17 cellular contexts compared by ENCODE assay signal in genomic region chr2:217897091-217897715, GRCh38.
DNase-seq lines count a peak whose midpoint lies in the region; ATAC-seq and TF ChIP-seq lines count a peak whose summit lies in the region.
"Had no signal": no experiment of that assay in that cellular context is flagged by ENCODE, and none has a peak within 500 bp of the region (broad histone marks: within the 10 kb centered on the region; RNA-seq: fewer than 3 reads in every experiment).

No MANE protein-coding gene starts in this region.

- H4K20me1 ChIP-seq in neural progenitor cell (ENCODE audit: low read depth): no peaks in the 10 kb centered on the region
- H4K20me1 ChIP-seq in PC-9 (ENCODE audit: insufficient read depth): no peaks in the 10 kb centered on the region

- no peaks in the 10 kb centered on the region for H3K27me3 Mint-ChIP-seq in neural progenitor cell (ENCODE audit: insufficient read depth, low read depth)

- H3K9ac ChIP-seq in neural progenitor cell: no peak overlapping the region

- TF ChIP-seq CTCF in ascending aorta (IDR thresholded peaks at IDR 0.05) (no peak), esophagus muscularis mucosa (IDR thresholded peaks at IDR 0.05) (no peak), neural progenitor cell (IDR thresholded peaks at IDR 0.05) (no peak), tibial nerve (IDR thresholded peaks at IDR 0.05) (no peak), PC-9 (conservative IDR thresholded peaks at IDR 0.05) (no peak)

- no peak for DNase-seq in ascending aorta (ENCODE audit: low spot score in 2 of 2)
- DNase-seq in esophagus muscularis mucosa (ENCODE audit: extremely low spot score): no peak
- no peak for DNase-seq in neural progenitor cell (ENCODE audit: low spot score)
- no peak for DNase-seq in tibial nerve (ENCODE audit: low spot score in 2 of 2)
- no peak for DNase-seq in PC-9
- no peak for DNase-seq in HK-2 (ENCODE audit: unreplicated experiment)
- DNase-seq: activated gamma-delta T cell; effector CD8-positive, alpha-beta T cell; KBM-7; NCI-H1092; NCI-H2227 treated with DMSO at 0.1 percent for 48 hours; NK-92 treated with Interleukin-12 subunit alpha and Interleukin-12 subunit beta, amount 100 ng/mL, for 24 hours; stimulated activated naive CD8-positive, alpha-beta T cell treated with anti-CD3 and anti-CD28 coated beads, Interleukin-15, Interleukin-2, amounts not matched to agents 100 U/mL and 50 U/mL, for 24 hours; T-helper 2 cell had no signal

- no peak for TF ChIP-seq EP300 in esophagus muscularis mucosa (IDR thresholded peaks at IDR 0.05)
- no peak for TF ChIP-seq EP300 in tibial nerve (IDR thresholded peaks at IDR 0.05)

- no peaks in the 10 kb centered on the region for H3K4me1 Mint-ChIP-seq in neural progenitor cell

- CTCF ChIA-PET in PC-9 (lab: Charles Lee): no interaction called here

- no peaks in the 10 kb centered on the region for H3F3A ChIP-seq in neural progenitor cell (ENCODE audit: low read depth)
- no peaks in the 10 kb centered on the region for H3F3A ChIP-seq in PC-9 (ENCODE audit: insufficient read depth, low read depth)

- peaks cover 79 to 93% of the 10 kb centered on the region in 2 donors for H3K36me3 ChIP-seq in ascending aorta
- H3K36me3 ChIP-seq in esophagus muscularis mucosa: peaks cover 63 to 95% (median 94%) of the 10 kb centered on the region in 4 donors
- H3K36me3 ChIP-seq in neural progenitor cell: no peaks in the 10 kb centered on the region
- H3K36me3 ChIP-seq in tibial nerve: peaks cover 0 to 80% (median 6%) of the 10 kb centered on the region in 3 donors
- no peaks in the 10 kb centered on the region for H3K36me3 ChIP-seq in PC-9 (ENCODE audit: low read depth)
- H3K36me3 ChIP-seq: ovary had no signal

- no peak for ATAC-seq in GM18873 (IDR thresholded peaks at IDR 0.05; ENCODE audit: low FRiP score, unreplicated experiment)
- ATAC-seq: activated CD4-positive, CD25-positive, alpha-beta regulatory T cell treated with anti-CD3 and anti-CD28 coated beads, Interleukin-2, amount 50 U/mL, for 24 hours; stimulated activated naive CD8-positive, alpha-beta T cell treated with anti-CD3 and anti-CD28 coated beads, Interleukin-15, Interleukin-2, amounts not matched to agents 100 U/mL and 50 U/mL, for 24 hours had no signal

- H3K4me3 ChIP-seq in ascending aorta (peak overlapping the region in 1 of 2 donors; percentile 57), esophagus muscularis mucosa (no peak overlapping the region), neural progenitor cell (no peak overlapping the region), tibial nerve (no peak overlapping the region), PC-9 (no peak overlapping the region)
- H3K4me3 ChIP-seq: ovary had no signal

- H3K79me2 ChIP-seq in neural progenitor cell (ENCODE audit: low read depth) (no peaks in the 10 kb centered on the region), PC-9 (ENCODE audit: low read depth) (no peaks in the 10 kb centered on the region)

- POLR2A ChIA-PET in PC-9 (lab: Charles Lee; ENCODE audit: unreplicated experiment): no interaction called here

- no peaks in the 10 kb centered on the region for H3K9me2 ChIP-seq in PC-9 (ENCODE audit: insufficient read depth)

- H2AFZ ChIP-seq in neural progenitor cell (replicated peaks) (no peak overlapping the region), PC-9 (no peak overlapping the region)

- WGBS in esophagus muscularis mucosa: 78% methylated on average over 9 of the region's 9 CpGs
- 70 to 83% methylated on average over 8 to 9 of the region's 9 CpGs for WGBS in tibial nerve, 2 donors

- H3K36me3 Mint-ChIP-seq in neural progenitor cell: no peaks in the 10 kb centered on the region

- no peaks in the 10 kb centered on the region for H3K9me3 Mint-ChIP-seq in neural progenitor cell

- no peak overlapping the region for H3K4me3 Mint-ChIP-seq in neural progenitor cell

- H3K27me3 ChIP-seq in ascending aorta: no peaks in the 10 kb centered on the region
- H3K27me3 ChIP-seq in esophagus muscularis mucosa: no peaks in the 10 kb centered on the region
- H3K27me3 ChIP-seq in neural progenitor cell: no peaks in the 10 kb centered on the region
- H3K27me3 ChIP-seq in tibial nerve: no peaks in the 10 kb centered on the region
- H3K27me3 ChIP-seq in PC-9 (ENCODE audit: insufficient read depth, low read depth): 0 out of 2 replicates have a peak, but pooled peaks cover 6% of the 10 kb centered on the region
- H3K27me3 ChIP-seq: ovary had no signal

- intact Hi-C loops in ascending aorta (cut with DNase I): no loop called here
- intact Hi-C loops in esophagus muscularis mucosa (cut with DNase I): no loop called here
- intact Hi-C loops in PC-9 (cut with micrococcal nuclease; ENCODE audit: unreplicated experiment): no loop called here

- H3K9me3 ChIP-seq in ascending aorta (no peaks in the 10 kb centered on the region), esophagus muscularis mucosa (no peaks in the 10 kb centered on the region), neural progenitor cell (ENCODE audit: low read depth) (no peaks in the 10 kb centered on the region), tibial nerve (no peaks in the 10 kb centered on the region), PC-9 (ENCODE audit: insufficient read depth, low read depth) (no peaks in the 10 kb centered on the region)
- H3K9me3 ChIP-seq: ovary had no signal

- no TSS peak for BruUV-seq in PC-9 (replicated peaks; lab: Mats Ljungman, UMichigan)

- peak overlapping the region; percentile 21 for H3K27ac Mint-ChIP-seq in neural progenitor cell

- peak overlapping the region; percentile 98 to 100 for H3K27ac ChIP-seq in ascending aorta
- peak overlapping the region; percentile 89 to 98 (median 97) for H3K27ac ChIP-seq in esophagus muscularis mucosa (replicated peaks in 1 of 4)
- H3K27ac ChIP-seq in neural progenitor cell: no peak overlapping the region
- peak overlapping the region in 3 of 4 donors; percentile 47 to 91 (median 57) for H3K27ac ChIP-seq in tibial nerve
- H3K27ac ChIP-seq in PC-9: no peak overlapping the region

- H3K4me2 ChIP-seq in neural progenitor cell (no peak overlapping the region), PC-9 (no peak overlapping the region)

- TF ChIP-seq POLR2A in esophagus muscularis mucosa (IDR thresholded peaks at IDR 0.05; ENCODE audit: low read depth) (no peak), tibial nerve (IDR thresholded peaks at IDR 0.05) (no peak)

- H3K4me1 ChIP-seq in ascending aorta (peaks cover 34 to 77% of the 10 kb centered on the region in 2 donors), esophagus muscularis mucosa (peaks cover 71 to 99% (median 98%) of the 10 kb centered on the region in 4 donors), neural progenitor cell (no peaks in the 10 kb centered on the region), tibial nerve (peaks cover 0 to 53% (median 35%) of the 10 kb centered on the region in 4 donors), PC-9 (replicated peaks; ENCODE audit: insufficient read depth) (no peaks in the 10 kb centered on the region)

Comparison
In these comparisons a context has a peak if more than half of its experiments do, and no peak if none do; other contexts are left out.
1. H3K27ac ChIP-seq: peak in ascending aorta (2 of 2), esophagus muscularis mucosa (4 of 4) and tibial nerve (3 of 4); none in neural progenitor cell (single experiment) and PC-9 (single experiment).